Comparison of ENCODE assay signal across 21 cellular contexts in genomic region chr7:157763279-157764000, GRCh38.
"Had no signal": no experiment of that assay in that cellular context is flagged by ENCODE, and none has a peak within 500 bp of the region (broad histone marks: within the 10 kb centered on the region; RNA-seq: fewer than 3 reads in every experiment).

No MANE protein-coding gene starts in this region.

- ATAC-seq: K562 had no signal

- H3K27me3 Mint-ChIP-seq: IgD-negative memory B cell had no signal

- DNase-seq: Kasumi-1, MM.1S, NCI-H1092 treated with DMSO at 0.1 percent for 48 hours, NCI-H1436, NCI-H187, NCI-H2029, NCI-H2081 treated with DMSO at 0.1 percent for 48 hours, NCI-H2171, NCI-H226, NCI-H446, NCI-H510A, NCI-H524 treated with DMSO at 0.1 percent for 48 hours, NCI-H69, NCI-H774, RPMI8226, SHP77, SK-N-SH had no signal

- H3K9me3 ChIP-seq: SK-N-SH had no signal

- H3K27ac ChIP-seq: HL-60, KMS-11 had no signal

- H3K4me1 Mint-ChIP-seq: IgD-negative memory B cell had no signal

- H3K4me3 ChIP-seq: K562 had no signal
